Comparison of ENCODE assay signal across 1 cellular context in the genomic region with DNA sequence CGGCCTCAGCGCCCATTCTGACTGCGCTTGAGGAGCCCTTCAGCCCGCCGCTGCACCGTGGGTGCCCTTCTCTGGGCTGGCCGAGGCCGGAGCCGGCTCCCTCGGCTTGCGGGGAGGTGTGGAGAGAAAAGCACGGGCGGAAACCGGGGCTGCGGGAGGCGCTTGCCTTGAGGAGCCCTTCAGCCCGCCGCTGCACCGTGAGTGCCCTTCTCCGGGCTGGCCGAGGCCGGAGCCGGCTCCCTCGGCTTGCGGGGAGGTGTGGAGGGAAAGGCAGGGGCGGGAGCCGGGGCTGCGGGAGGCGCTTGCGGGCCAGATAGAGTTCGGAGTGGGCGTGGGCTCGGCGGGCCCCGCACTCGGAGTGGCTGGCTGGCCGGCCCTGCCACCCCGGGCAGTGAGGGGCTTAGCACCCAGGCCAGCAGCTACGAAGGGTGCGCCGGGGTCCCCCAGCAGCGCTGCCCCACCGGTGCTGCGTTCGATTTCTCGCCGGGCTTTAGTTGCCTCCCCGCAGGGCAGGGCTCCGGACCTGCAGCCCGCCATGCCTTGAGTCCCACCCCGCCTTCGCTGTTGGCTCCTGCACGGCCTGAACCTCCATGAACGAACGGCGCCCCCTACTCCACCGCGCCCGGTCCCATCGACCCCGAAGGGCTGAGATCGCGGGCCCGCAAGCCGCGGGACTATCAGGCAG.
TF ChIP-seq lines count a peak whose summit lies in the region.

No MANE protein-coding gene starts in this region.

TF ChIP-seq in SK-N-SH, 30 proteins besides CTCF, POLR2A, EP300 and RAD21 (continued from another document):
- TF ChIP-seq GATA2 (CRISPR knock-in tag; IDR thresholded peaks at IDR 0.05) (no peak), SIN3A (IDR thresholded peaks at IDR 0.05; ENCODE audit: borderline replicate concordance, low read depth, low read length) (no peak), FOXJ3 (CRISPR knock-in tag; IDR thresholded peaks at IDR 0.05) (no peak), YY1 (IDR thresholded peaks at IDR 0.05; ENCODE audit: low read depth) (no peak), TCF12 (IDR thresholded peaks at IDR 0.05) (no peak), FOSL2 (IDR thresholded peaks at IDR 0.05; ENCODE audit: borderline replicate concordance, low read depth) (no peak)
- TF ChIP-seq, protein P1, sequence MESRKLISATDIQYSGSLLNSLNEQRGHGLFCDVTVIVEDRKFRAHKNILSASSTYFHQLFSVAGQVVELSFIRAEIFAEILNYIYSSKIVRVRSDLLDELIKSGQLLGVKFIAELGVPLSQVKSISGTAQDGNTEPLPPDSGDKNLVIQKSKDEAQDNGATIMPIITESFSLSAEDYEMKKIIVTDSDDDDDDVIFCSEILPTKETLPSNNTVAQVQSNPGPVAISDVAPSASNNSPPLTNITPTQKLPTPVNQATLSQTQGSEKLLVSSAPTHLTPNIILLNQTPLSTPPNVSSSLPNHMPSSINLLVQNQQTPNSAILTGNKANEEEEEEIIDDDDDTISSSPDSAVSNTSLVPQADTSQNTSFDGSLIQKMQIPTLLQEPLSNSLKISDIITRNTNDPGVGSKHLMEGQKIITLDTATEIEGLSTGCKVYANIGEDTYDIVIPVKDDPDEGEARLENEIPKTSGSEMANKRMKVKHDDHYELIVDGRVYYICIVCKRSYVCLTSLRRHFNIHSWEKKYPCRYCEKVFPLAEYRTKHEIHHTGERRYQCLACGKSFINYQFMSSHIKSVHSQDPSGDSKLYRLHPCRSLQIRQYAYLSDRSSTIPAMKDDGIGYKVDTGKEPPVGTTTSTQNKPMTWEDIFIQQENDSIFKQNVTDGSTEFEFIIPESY (IDR thresholded peaks at IDR 0.05; ENCODE audit: borderline replicate concordance, low read depth), result no peak
